Comparison of ENCODE assay signal across 1 cellular context in genomic region chr2:177257471-177257870, GRCh38.
TF ChIP-seq lines count a peak whose summit lies in the region.

No MANE protein-coding gene starts in this region.

TF ChIP-seq in K562, 482 proteins besides CTCF, POLR2A, EP300 and RAD21 (continued from another document):
- TF ChIP-seq CBFA2T3 (IDR thresholded peaks at IDR 0.05) (peak; percentile 17; the same call in 1 of the 2 replicates), NONO (IDR thresholded peaks at IDR 0.05; ENCODE audit: low read depth in 2 of 2, low read length in 1 of 2) (no peak), EGR1 (conservative IDR thresholded peaks at IDR 0.05) (no peak), HMGN3 (IDR thresholded peaks at IDR 0.05; ENCODE audit: borderline replicate concordance, extremely low read depth, insufficient read length, low read depth, low read length) (no peak), ATF3 (IDR thresholded peaks at IDR 0.05) (no peak), ATF3 (CRISPR knock-in tag; conservative IDR thresholded peaks at IDR 0.05) (no peak), ZNF696 (CRISPR knock-in tag; conservative IDR thresholded peaks at IDR 0.05) (no peak), ZNF764 (CRISPR knock-in tag; IDR thresholded peaks at IDR 0.05; ENCODE audit: low read depth) (no peak), PREB (CRISPR knock-in tag; IDR thresholded peaks at IDR 0.05) (0 out of 2 replicates have a peak, but pooled peaks have one; percentile 23), CTCFL (IDR thresholded peaks at IDR 0.05; ENCODE audit: borderline replicate concordance, insufficient read depth, low read depth, low read length, poor library complexity, severe bottlenecking) (no peak), PTBP1 (IDR thresholded peaks at IDR 0.05; ENCODE audit: low read depth, low read length) (0 out of 2 replicates have a peak, but pooled peaks have one; percentile 12), HES1 (IDR thresholded peaks at IDR 0.05; ENCODE audit: low read depth) (no peak), LEF1 (IDR thresholded peaks at IDR 0.05) (no peak), TAF15 (IDR thresholded peaks at IDR 0.05; ENCODE audit: low read depth, low read length) (no peak), MNT (conservative IDR thresholded peaks at IDR 0.05) (0 out of 4 replicates have a peak, but pooled peaks of 1 of the 2 experiments have one; percentile 1), SRF (CRISPR knock-in tag; IDR thresholded peaks at IDR 0.05) (0 out of 4 replicates have a peak, but pooled peaks of 1 of the 2 experiments have one; percentile 21), E2F6 (IDR thresholded peaks at IDR 0.05; ENCODE audit: borderline replicate concordance in 1 of 2, extremely low read depth in 1 of 2, insufficient read depth in 1 of 2, insufficient read length in 1 of 2, low read depth in 1 of 2, low read length in 1 of 2, poor library complexity in 1 of 2, severe bottlenecking in 1 of 2) (peak in 1 of 2 experiments; percentile 35), ZBTB7A (IDR thresholded peaks at IDR 0.05; ENCODE audit: borderline replicate concordance, control insufficient read depth, low read depth, low read length) (peak; percentile 68), FOXA3 (CRISPR knock-in tag; conservative IDR thresholded peaks at IDR 0.05 in 1 of 2, IDR thresholded peaks at IDR 0.05 in 1 of 2) (no peak), TAF9B (IDR thresholded peaks at IDR 0.05; ENCODE audit: partially characterized antibody) (no peak), TGIF2 (CRISPR knock-in tag; IDR thresholded peaks at IDR 0.05) (no peak), ZSCAN29 (IDR thresholded peaks at IDR 0.05) (no peak), NRF1 (conservative IDR thresholded peaks at IDR 0.05 in 1 of 2, IDR thresholded peaks at IDR 0.05 in 1 of 2) (no peak), ZNF444 (CRISPR knock-in tag; IDR thresholded peaks at IDR 0.05) (no peak), KLF1 (tag; IDR thresholded peaks at IDR 0.05) (0 out of 2 replicates have a peak, but pooled peaks have one; percentile 34)
